8 cellular contexts compared by ENCODE assay signal in genomic region chr4:98996056-98996941, GRCh38. TPM values are rescaled to one million over a fixed set of nuclear protein-coding genes. Genes with fewer than 3 reads are reported as not detected.
DNase-seq lines count a peak whose midpoint lies in the region; ATAC-seq lines count a peak whose summit lies in the region.

No MANE protein-coding gene starts in this region.

- H3K79me1 ChIP-seq in mesenchymal stem cell (replicated peaks; ENCODE audit: low read length, poor library complexity, severe bottlenecking): peaks cover 4% of the 10 kb centered on the region

- ATAC-seq in GM19351 (IDR thresholded peaks at IDR 0.05; ENCODE audit: unreplicated experiment): peak; percentile 17

- H3K18ac ChIP-seq in mesenchymal stem cell (ENCODE audit: low read depth in 1 of 2, low read length in 2 of 2): peak overlapping the region; percentile 53 to 94

- H2AK5ac ChIP-seq in mesenchymal stem cell (ENCODE audit: low read length, severe bottlenecking): no peak overlapping the region

- H2AFZ ChIP-seq in mesenchymal stem cell (ENCODE audit: low read depth, low read length): peak overlapping the region; percentile 37

- H4K8ac ChIP-seq in mesenchymal stem cell (ENCODE audit: low read length): no peak overlapping the region

- peak overlapping the region; percentile 81 for H2BK5ac ChIP-seq in mesenchymal stem cell (ENCODE audit: low read depth, low read length, poor library complexity, severe bottlenecking)

- peak overlapping the region in 1 of 2 experiments; percentile 77 for H3K23ac ChIP-seq in mesenchymal stem cell (ENCODE audit: low read length in 2 of 2)

- no peaks in the 10 kb centered on the region for H3K27me3 ChIP-seq in HUES48 (ENCODE audit: control insufficient read depth, insufficient read depth, low read length)
- no peaks in the 10 kb centered on the region for H3K27me3 ChIP-seq in ectodermal cell (ENCODE audit: control insufficient read depth, insufficient read depth, low read length, poor library complexity, severe bottlenecking)
- H3K27me3 ChIP-seq in mesenchymal stem cell (ENCODE audit: control insufficient read depth in 1 of 2, insufficient read depth in 1 of 2, low read length in 2 of 2): no peaks in the 10 kb centered on the region

- H3K9me3 ChIP-seq in HUES48 (ENCODE audit: control insufficient read depth, insufficient read depth, low read length) (no peaks in the 10 kb centered on the region), ectodermal cell (ENCODE audit: control insufficient read depth, low read length) (no peaks in the 10 kb centered on the region), mesenchymal stem cell (ENCODE audit: control insufficient read depth, low read length) (no peaks in the 10 kb centered on the region)

- H3K36me3 ChIP-seq in HUES48 (ENCODE audit: control insufficient read depth, insufficient read depth, low read length) (no peaks in the 10 kb centered on the region), ectodermal cell (ENCODE audit: control insufficient read depth, insufficient read depth, low read length) (no peaks in the 10 kb centered on the region), mesenchymal stem cell (ENCODE audit: control insufficient read depth in 1 of 2, insufficient read depth in 2 of 2, low read depth in 1 of 2, low read length in 2 of 2) (no peaks in the 10 kb centered on the region)

- peak overlapping the region; percentile 99 for H3K27ac ChIP-seq in HUES48 (ENCODE audit: low read depth, low read length)
- peak overlapping the region; percentile 86 for H3K27ac ChIP-seq in ectodermal cell (ENCODE audit: insufficient read depth, low read depth, low read length, poor library complexity, severe bottlenecking)
- H3K27ac ChIP-seq in mesenchymal stem cell (ENCODE audit: low read length, poor library complexity, severe bottlenecking): peak overlapping the region; percentile 35
- peak overlapping the region; percentile 27 for H3K27ac ChIP-seq in temporal lobe (ENCODE audit: low read depth, low read length)

- peak overlapping the region; percentile 52 for H3K4me2 ChIP-seq in mesenchymal stem cell (ENCODE audit: low read length, poor library complexity, severe bottlenecking)

- H3K9ac ChIP-seq in HUES48 (ENCODE audit: low read depth, low read length): peak overlapping the region; percentile 99
- peak overlapping the region; percentile 89 for H3K9ac ChIP-seq in mesenchymal stem cell (ENCODE audit: low read length)

- peak overlapping the region; percentile 52 for H2BK120ac ChIP-seq in mesenchymal stem cell (ENCODE audit: low read depth, low read length)

- H3K4ac ChIP-seq in mesenchymal stem cell (ENCODE audit: low read depth in 1 of 2, low read length in 2 of 2): peak overlapping the region; percentile 15 to 58

- H3K4me1 ChIP-seq in HUES48 (ENCODE audit: control insufficient read depth, insufficient read depth, low read length): peaks cover 21% of the 10 kb centered on the region
- H3K4me1 ChIP-seq in ectodermal cell (ENCODE audit: control insufficient read depth, insufficient read depth, low read length): no peaks in the 10 kb centered on the region
- peaks cover 5% of the 10 kb centered on the region for H3K4me1 ChIP-seq in mesenchymal stem cell (ENCODE audit: control insufficient read depth, insufficient read depth, low read depth, low read length)

- H3K14ac ChIP-seq in mesenchymal stem cell (ENCODE audit: low read length in 2 of 2): peak overlapping the region in 1 of 2 experiments; percentile 92

- DNase-seq in COLO668 (lab: John Stamatoyannopoulos, UW; ENCODE audit: unreplicated experiment): peak; percentile 72
- peak; percentile 38 for DNase-seq in SW480 (ENCODE audit: low spot score)
- peak; percentile 60 for DNase-seq in mesenchymal stem cell
- no peak for DNase-seq in posterior vena cava (ENCODE audit: low spot score)

- intact Hi-C loops in posterior vena cava (cut with DNase I): loop anchor here (5.0 to 10.0 kb wide), 3 partner anchors 59 to 61 kb away; no protein-coding TSS in a partner anchor

- no peak overlapping the region for H4K91ac ChIP-seq in mesenchymal stem cell (ENCODE audit: low read length)

- 1% methylated on average over 58 to 60 of the region's 61 CpGs for WGBS in ectodermal cell, 2 experiments
- 3% methylated on average over 52 of the region's 61 CpGs for WGBS in mesenchymal stem cell

- H3K4me3 ChIP-seq in HUES48 (ENCODE audit: low read depth, low read length) (peak overlapping the region; percentile 100), ectodermal cell (ENCODE audit: insufficient read depth, low read depth, low read length) (peak overlapping the region; percentile 83), mesenchymal stem cell (ENCODE audit: insufficient read depth in 1 of 2, low read depth in 1 of 2, low read length in 2 of 2) (peak overlapping the region; percentile 85 to 98)

- peak overlapping the region in 1 of 2 experiments; percentile 64 for H2BK12ac ChIP-seq in mesenchymal stem cell (ENCODE audit: low read length in 2 of 2)

- H2BK15ac ChIP-seq in mesenchymal stem cell (ENCODE audit: low read depth, poor library complexity, severe bottlenecking): peak overlapping the region; percentile 95

RNA-seq across cellular contexts. Expression of gene METAP1, which starts 0.8 kb away (rescaled TPM):
- 72.1 TPM for polyA plus RNA-seq in ectodermal cell (2013, experiment 1 of 4)
- polyA plus RNA-seq in ectodermal cell (2013, experiment 2 of 4): 68.8 TPM
- 54.7 TPM for polyA plus RNA-seq in ectodermal cell (2013, experiment 3 of 4)
- 60.5 TPM for polyA plus RNA-seq in ectodermal cell (2013, experiment 4 of 4)
- 24.9 TPM for polyA plus RNA-seq in mesenchymal stem cell (2013, experiment 1 of 2)
- polyA plus RNA-seq in mesenchymal stem cell (2013, experiment 2 of 2): 24.7 TPM
- total RNA-seq in temporal lobe (35.9 TPM), posterior vena cava (10 to 100 TPM; 43.3 to 46.1 TPM)

Comparison
In these comparisons a context has a peak if more than half of its experiments do, and no peak if none do; other contexts are left out.
1. H3K27ac ChIP-seq: peak in every context shown above with its lines; median percentile 99 in HUES48; 86 in ectodermal cell; 35 in mesenchymal stem cell; 27 in temporal lobe.